21 cellular contexts compared by ENCODE assay signal in genomic region chr10:23449677-23450220, GRCh38. TPM values are rescaled to one million over a fixed set of nuclear protein-coding genes. Genes with fewer than 3 reads are reported as not detected.
DNase-seq lines count a peak whose midpoint lies in the region; FAIRE-seq and TF ChIP-seq lines count a peak whose summit lies in the region.
"Had no signal": no experiment of that assay in that cellular context is flagged by ENCODE, and none has a peak within 500 bp of the region (broad histone marks: within the 10 kb centered on the region; RNA-seq: fewer than 3 reads in every experiment).

No MANE protein-coding gene starts in this region.

- H3K9me3 Mint-ChIP-seq in T-helper 2 cell treated with Interferon-gamma antibody and Interleukin-4, amounts not matched to agents 5 μg/mL and 100 μg/mL, for 36 hours: no peaks in the 10 kb centered on the region
- no peaks in the 10 kb centered on the region for H3K9me3 Mint-ChIP-seq in activated naive CD8-positive, alpha-beta T cell treated with anti-CD3 and anti-CD28 coated beads for 36 hours
- H3K9me3 Mint-ChIP-seq in MCF 10A (ENCODE audit: unreplicated experiment): no peaks in the 10 kb centered on the region
- H3K9me3 Mint-ChIP-seq: HFFc6 had no signal

- TF ChIP-seq EP300 in ovary (IDR thresholded peaks at IDR 0.05): no peak

- BruUV-seq in MCF 10A (replicated peaks; lab: Mats Ljungman, UMichigan): no TSS peak

- no peaks in the 10 kb centered on the region for H3K27me3 Mint-ChIP-seq in T-helper 2 cell treated with Interferon-gamma antibody and Interleukin-4, amounts not matched to agents 5 μg/mL and 100 μg/mL, for 36 hours (ENCODE audit: low read depth)
- H3K27me3 Mint-ChIP-seq in activated naive CD8-positive, alpha-beta T cell treated with anti-CD3 and anti-CD28 coated beads for 36 hours: no peaks in the 10 kb centered on the region
- no peaks in the 10 kb centered on the region for H3K27me3 Mint-ChIP-seq in MCF 10A (ENCODE audit: insufficient read depth, unreplicated experiment)

- H3K27ac ChIP-seq in neutrophil (peak overlapping the region; percentile 73), ovary (no peak overlapping the region)
- H3K27ac ChIP-seq: cardiac muscle cell, esophagus squamous epithelium, SJCRH30 had no signal

- WGBS in ovary, 3 donors: 91 to 93% (median 92%) methylated on average over 7 of the region's 7 CpGs

- H3K36me3 ChIP-seq in neutrophil: peaks cover 4% of the 10 kb centered on the region
- no peaks in the 10 kb centered on the region for H3K36me3 ChIP-seq in ovary
- H3K36me3 ChIP-seq: cardiac muscle cell, SJCRH30 had no signal

- peak overlapping the region; percentile 48 for H3K4me3 Mint-ChIP-seq in T-helper 2 cell treated with Interferon-gamma antibody and Interleukin-4, amounts not matched to agents 5 μg/mL and 100 μg/mL, for 36 hours
- no peak overlapping the region for H3K4me3 Mint-ChIP-seq in activated naive CD8-positive, alpha-beta T cell treated with anti-CD3 and anti-CD28 coated beads for 36 hours
- no peak overlapping the region for H3K4me3 Mint-ChIP-seq in MCF 10A (ENCODE audit: unreplicated experiment)
- H3K4me3 Mint-ChIP-seq: HFFc6 had no signal

- TF ChIP-seq CTCF in neutrophil (IDR thresholded peaks at IDR 0.05) (no peak), ovary (IDR thresholded peaks at IDR 0.05) (no peak), MCF 10A (IDR thresholded peaks at IDR 0.05; ENCODE audit: unreplicated experiment) (no peak)

- H3K36me3 Mint-ChIP-seq in T-helper 2 cell treated with Interferon-gamma antibody and Interleukin-4, amounts not matched to agents 5 μg/mL and 100 μg/mL, for 36 hours (ENCODE audit: low read depth): peaks cover 18% of the 10 kb centered on the region
- peaks cover 25% of the 10 kb centered on the region for H3K36me3 Mint-ChIP-seq in activated naive CD8-positive, alpha-beta T cell treated with anti-CD3 and anti-CD28 coated beads for 36 hours
- no peaks in the 10 kb centered on the region for H3K36me3 Mint-ChIP-seq in MCF 10A (ENCODE audit: insufficient read depth, unreplicated experiment)

- no peak for DNase-seq in T-helper 2 cell treated with Interferon-gamma antibody and Interleukin-4, amounts not matched to agents 5 μg/mL and 100 μg/mL, for 36 hours (ENCODE audit: low spot score)
- DNase-seq in T-helper 2 cell (no peak), GM12891 (ENCODE audit: insufficient read length, low spot score) (no peak), NCI-H1417 treated with DMSO at 0.1 percent for 48 hours (lab: John Stamatoyannopoulos, UW) (no peak), ovary (no peak), MCF 10A (ENCODE audit: unreplicated experiment) (no peak)
- DNase-seq in activated naive CD8-positive, alpha-beta T cell treated with anti-CD3 and anti-CD28 coated beads for 36 hours: no peak
- DNase-seq: 8988T, amniotic stem cell, DMS153, esophagus squamous epithelium, HFFc6, left lung, NCI-H1105 treated with DMSO at 0.1 percent for 48 hours, NCI-H2171, NCI-H69, SJCRH30, T1000, testis had no signal

- TF ChIP-seq POLR2A in GM12891 (IDR thresholded peaks at IDR 0.05; ENCODE audit: low read depth, low read length): no peak
- TF ChIP-seq POLR2A in ovary (IDR thresholded peaks at IDR 0.05): no peak

- intact Hi-C loops in ovary (cut with DNase I): no loop called here
- intact Hi-C loops in MCF 10A (cut with micrococcal nuclease): no loop called here

- FAIRE-seq in GM12891 (lab: Jason Lieb, UNC): peak; percentile 9

- peaks cover 30% of the 10 kb centered on the region for H3K4me1 Mint-ChIP-seq in T-helper 2 cell treated with Interferon-gamma antibody and Interleukin-4, amounts not matched to agents 5 μg/mL and 100 μg/mL, for 36 hours (ENCODE audit: low read depth)
- peaks cover 30% of the 10 kb centered on the region for H3K4me1 Mint-ChIP-seq in activated naive CD8-positive, alpha-beta T cell treated with anti-CD3 and anti-CD28 coated beads for 36 hours
- H3K4me1 Mint-ChIP-seq in MCF 10A (ENCODE audit: insufficient read depth, unreplicated experiment): peaks cover 14% of the 10 kb centered on the region

- peaks cover 25 to 30% of the 10 kb centered on the region in 2 experiments for H3K4me1 ChIP-seq in neutrophil (ENCODE audit: control insufficient read depth in 1 of 2, insufficient read depth in 1 of 2, low read depth in 1 of 2, low read length in 1 of 2)
- no peaks in the 10 kb centered on the region for H3K4me1 ChIP-seq in ovary (ENCODE audit: insufficient read depth)
- H3K4me1 ChIP-seq: testis had no signal

- POLR2A ChIA-PET in MCF 10A (lab: Yijun Ruan, JAX): interaction anchor here (1.4 kb wide), 1 partner anchor 8 kb away, joined by 5 read pairs; no protein-coding TSS in a partner anchor

- H3K4me3 ChIP-seq in neutrophil (ENCODE audit: low read depth in 1 of 2, low read length in 1 of 2) (no peak overlapping the region), ovary (no peak overlapping the region)
- H3K4me3 ChIP-seq: cardiac muscle cell, esophagus squamous epithelium, left lung, SJCRH30, testis had no signal

- CTCF ChIA-PET in MCF 10A (lab: Yijun Ruan, JAX): interaction anchor here (0.8 to 1.3 kb wide), 2 partner anchors 12 to 137 kb away, joined by 3 to 4 read pairs; no protein-coding TSS in a partner anchor

- H3K27ac Mint-ChIP-seq in T-helper 2 cell treated with Interferon-gamma antibody and Interleukin-4, amounts not matched to agents 5 μg/mL and 100 μg/mL, for 36 hours: peak overlapping the region; percentile 89
- H3K27ac Mint-ChIP-seq in activated naive CD8-positive, alpha-beta T cell treated with anti-CD3 and anti-CD28 coated beads for 36 hours: peak overlapping the region; percentile 92
- H3K27ac Mint-ChIP-seq in MCF 10A (ENCODE audit: low read depth, unreplicated experiment): no peak overlapping the region
- H3K27ac Mint-ChIP-seq: HFFc6 had no signal

- H3K27me3 ChIP-seq in neutrophil (no peaks in the 10 kb centered on the region), ovary (no peaks in the 10 kb centered on the region)
- H3K27me3 ChIP-seq: cardiac muscle cell, esophagus squamous epithelium, left lung, SJCRH30, testis had no signal

- H3K9me3 ChIP-seq in neutrophil (no peaks in the 10 kb centered on the region), ovary (no peaks in the 10 kb centered on the region)
- H3K9me3 ChIP-seq: esophagus squamous epithelium, left lung, SJCRH30, testis had no signal

TF ChIP-seq in GM12891, 5 proteins besides CTCF, POLR2A, EP300 and RAD21:
- TF ChIP-seq POLR2AphosphoS5 (IDR thresholded peaks at IDR 0.05; ENCODE audit: low read depth, low read length): no peak

RNA-seq across cellular contexts. Expression of gene OTUD1, which starts 10.9 kb away (rescaled TPM):
- 1.1 TPM for polyA plus RNA-seq in GM12891 (2012; ENCODE audit: low read depth, missing spikeins)
- 1 to 10 TPM; 8.5 to 9.8 TPM for total RNA-seq in activated naive CD8-positive, alpha-beta T cell treated with anti-CD3 and anti-CD28 coated beads for 36 hours
- total RNA-seq in ovary (10 to 100 TPM; 13.3 to 23.9 (median 19.9) TPM), MCF 10A (2022) (12.1 and 14.9 TPM in 2 replicates)
- polyA plus RNA-seq in ovary: 10 to 100 TPM; 14.5 to 16.3 TPM
